ENCODE assay signal across 29 cellular contexts in the genomic region with DNA sequence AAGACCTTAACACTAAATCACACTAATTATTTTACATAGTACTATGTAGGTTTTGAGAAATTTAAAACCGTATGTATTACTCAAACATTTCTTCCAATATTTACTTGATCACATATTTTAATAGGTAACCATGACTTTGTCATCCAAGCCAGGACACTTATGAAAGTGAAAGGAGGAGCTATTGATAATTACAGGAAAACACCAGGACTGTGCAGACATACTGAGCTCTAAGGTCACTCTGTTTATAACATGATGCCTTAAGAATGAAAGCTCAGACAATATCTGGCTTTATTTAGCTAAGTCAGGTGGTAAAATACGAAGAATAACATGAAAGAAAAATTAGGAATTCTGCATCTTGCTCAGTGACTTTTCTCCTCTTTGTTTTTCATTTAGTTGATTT.
"Had no signal": no experiment of that assay in that cellular context is flagged by ENCODE, and none has a peak within 500 bp of the region (broad histone marks: within the 10 kb centered on the region; RNA-seq: fewer than 3 reads in every experiment).

No MANE protein-coding gene starts in this region.

- H3K9me3 ChIP-seq: SJCRH30 had no signal

- H3K27me3 ChIP-seq: SJCRH30 had no signal

- ATAC-seq: activated CD4-positive, alpha-beta T cell treated with anti-CD3 and anti-CD28 coated beads for 36 hours; activated CD4-positive, CD25-positive, alpha-beta regulatory T cell treated with anti-CD3 and anti-CD28 coated beads, Interleukin-2, amount 50 U/mL, for 24 hours; activated naive CD4-positive, alpha-beta T cell treated with anti-CD3 and anti-CD28 coated beads, Interleukin-2, amount 50 U/mL, for 72 hours; activated T-cell treated with anti-CD3 and anti-CD28 coated beads, Interleukin-2, amount 50 U/mL, for 4 hours; Panc1; WTC11 had no signal

- H3K9me3 Mint-ChIP-seq: activated CD4-positive, alpha-beta memory T cell treated with anti-CD3 and anti-CD28 coated beads for 36 hours; activated naive CD4-positive, alpha-beta T cell treated with anti-CD3 and anti-CD28 coated beads for 36 hours; activated naive CD4-positive, alpha-beta T cell treated with anti-CD3 and anti-CD28 coated beads, Interleukin-2, amount 50 U/mL, for 72 hours; activated T-cell treated with anti-CD3 and anti-CD28 coated beads, Interleukin-2, amount 50 U/mL, for 4 hours; activated T-helper 1 cell treated with anti-CD3 and anti-CD28 coated beads, Interleukin-12 subunit alpha, Interleukin-12 subunit beta, Interleukin-2, Interleukin-4 antibody, amounts not matched to agents 30 ng/mL and 10 ng/mL and 1 ng/mL, durations not matched to agents 14 hours and 24 hours and 36 hours; brain had no signal

- H3K36me3 Mint-ChIP-seq: activated CD4-positive, alpha-beta memory T cell treated with anti-CD3 and anti-CD28 coated beads for 36 hours; activated naive CD4-positive, alpha-beta T cell treated with anti-CD3 and anti-CD28 coated beads, Interleukin-2, amount 50 U/mL, for 72 hours; brain; WTC11 had no signal

- H3K27ac Mint-ChIP-seq: activated CD4-positive, alpha-beta memory T cell treated with anti-CD3 and anti-CD28 coated beads for 36 hours; activated CD4-positive, alpha-beta T cell treated with anti-CD3 and anti-CD28 coated beads for 36 hours; activated naive CD4-positive, alpha-beta T cell treated with anti-CD3 and anti-CD28 coated beads for 36 hours; activated naive CD4-positive, alpha-beta T cell treated with anti-CD3 and anti-CD28 coated beads, Interleukin-2, amount 50 U/mL, for 72 hours; activated T-helper 1 cell treated with anti-CD3 and anti-CD28 coated beads, Interleukin-12 subunit alpha, Interleukin-12 subunit beta, Interleukin-2, Interleukin-4 antibody, amounts not matched to agents 30 ng/mL and 10 ng/mL and 1 ng/mL, durations not matched to agents 14 hours and 24 hours and 36 hours; brain; WTC11 had no signal

- DNase-seq: activated CD4-positive, alpha-beta memory T cell treated with anti-CD3 and anti-CD28 coated beads for 36 hours; activated CD4-positive, alpha-beta T cell treated with anti-CD3 and anti-CD28 coated beads for 36 hours; activated CD4-positive, alpha-beta T cell treated with anti-CD3 and anti-CD28 coated beads, Interleukin-2, amount 50 U/mL, for 1 hour; activated CD8-positive, alpha-beta memory T cell treated with anti-CD3 and anti-CD28 coated beads, Interleukin-2, amount 50 U/mL, for 4 hours; activated gamma-delta T cell treated with Interleukin-2 at 50 U/mL for 16 hours; activated naive CD4-positive, alpha-beta T cell treated with anti-CD3 and anti-CD28 coated beads for 36 hours; activated T-cell treated with anti-CD3 and anti-CD28 coated beads for 4 hours; activated T-cell treated with anti-CD3 and anti-CD28 coated beads, Interleukin-2, amount 50 U/mL, for 4 hours; anterior cingulate cortex; caudate nucleus; Karpas-422; KBM-7; NCI-H1105; NCI-H1417 treated with DMSO at 0.1 percent for 48 hours; NCI-H1930; NCI-H2081 treated with DMSO at 0.1 percent for 48 hours; NCI-H226; NCI-H446 treated with DMSO at 0.1 percent for 48 hours; SHP77; SJCRH30; T1000 had no signal

- H3K36me3 ChIP-seq: SJCRH30 had no signal

- H3K4me1 Mint-ChIP-seq: activated CD4-positive, alpha-beta T cell treated with anti-CD3 and anti-CD28 coated beads for 36 hours had no signal

- H3K27me3 Mint-ChIP-seq: activated CD4-positive, alpha-beta memory T cell treated with anti-CD3 and anti-CD28 coated beads for 36 hours; activated CD4-positive, alpha-beta T cell treated with anti-CD3 and anti-CD28 coated beads for 36 hours; brain had no signal

- H3K27ac ChIP-seq: SJCRH30, SK-N-MC had no signal

- FAIRE-seq: bronchial epithelial cell had no signal

- H3K4me3 Mint-ChIP-seq: activated CD4-positive, alpha-beta memory T cell treated with anti-CD3 and anti-CD28 coated beads for 36 hours; activated CD4-positive, alpha-beta T cell treated with anti-CD3 and anti-CD28 coated beads for 36 hours; activated naive CD4-positive, alpha-beta T cell treated with anti-CD3 and anti-CD28 coated beads for 36 hours; activated T-cell treated with anti-CD3 and anti-CD28 coated beads, Interleukin-2, amount 50 U/mL, for 4 hours; activated T-helper 1 cell treated with anti-CD3 and anti-CD28 coated beads, Interleukin-12 subunit alpha, Interleukin-12 subunit beta, Interleukin-2, Interleukin-4 antibody, amounts not matched to agents 30 ng/mL and 10 ng/mL and 1 ng/mL, durations not matched to agents 14 hours and 24 hours and 36 hours; brain; WTC11 had no signal

- H3K4me3 ChIP-seq: SJCRH30, SK-N-MC had no signal
